1 cellular context compared by ENCODE assay signal in genomic region chr16:89917773-89918452, GRCh38.
A peak's percentile ranks its signal among the peaks of the same experiment; 100 is the strongest.
TF ChIP-seq lines count a peak whose summit lies in the region.

No MANE protein-coding gene starts in this region.

TF ChIP-seq in HepG2, 621 proteins besides CTCF, POLR2A, EP300 and RAD21 (continued from another document and continues in another):
- no peak for TF ChIP-seq KLF15 (CRISPR knock-in tag; IDR thresholded peaks at IDR 0.05; ENCODE audit: borderline replicate concordance)
- TF ChIP-seq ATF7-NPFF (CRISPR knock-in tag; IDR thresholded peaks at IDR 0.05; ENCODE audit: low read depth): peak; percentile 98
- no peak for TF ChIP-seq ZEB1 (IDR thresholded peaks at IDR 0.05; ENCODE audit: insufficient replicate concordance, low read depth)
- no peak for TF ChIP-seq ZNF75D (CRISPR knock-in tag; IDR thresholded peaks at IDR 0.05; ENCODE audit: borderline replicate concordance)
- TF ChIP-seq ZNF850 (CRISPR knock-in tag; conservative IDR thresholded peaks at IDR 0.05): peak; percentile 91; the same call in 1 of the 2 replicates
- TF ChIP-seq, protein P1, sequence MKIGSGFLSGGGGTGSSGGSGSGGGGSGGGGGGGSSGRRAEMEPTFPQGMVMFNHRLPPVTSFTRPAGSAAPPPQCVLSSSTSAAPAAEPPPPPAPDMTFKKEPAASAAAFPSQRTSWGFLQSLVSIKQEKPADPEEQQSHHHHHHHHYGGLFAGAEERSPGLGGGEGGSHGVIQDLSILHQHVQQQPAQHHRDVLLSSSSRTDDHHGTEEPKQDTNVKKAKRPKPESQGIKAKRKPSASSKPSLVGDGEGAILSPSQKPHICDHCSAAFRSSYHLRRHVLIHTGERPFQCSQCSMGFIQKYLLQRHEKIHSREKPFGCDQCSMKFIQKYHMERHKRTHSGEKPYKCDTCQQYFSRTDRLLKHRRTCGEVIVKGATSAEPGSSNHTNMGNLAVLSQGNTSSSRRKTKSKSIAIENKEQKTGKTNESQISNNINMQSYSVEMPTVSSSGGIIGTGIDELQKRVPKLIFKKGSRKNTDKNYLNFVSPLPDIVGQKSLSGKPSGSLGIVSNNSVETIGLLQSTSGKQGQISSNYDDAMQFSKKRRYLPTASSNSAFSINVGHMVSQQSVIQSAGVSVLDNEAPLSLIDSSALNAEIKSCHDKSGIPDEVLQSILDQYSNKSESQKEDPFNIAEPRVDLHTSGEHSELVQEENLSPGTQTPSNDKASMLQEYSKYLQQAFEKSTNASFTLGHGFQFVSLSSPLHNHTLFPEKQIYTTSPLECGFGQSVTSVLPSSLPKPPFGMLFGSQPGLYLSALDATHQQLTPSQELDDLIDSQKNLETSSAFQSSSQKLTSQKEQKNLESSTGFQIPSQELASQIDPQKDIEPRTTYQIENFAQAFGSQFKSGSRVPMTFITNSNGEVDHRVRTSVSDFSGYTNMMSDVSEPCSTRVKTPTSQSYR (CRISPR knock-in tag; IDR thresholded peaks at IDR 0.05; ENCODE audit: borderline replicate concordance): peak; percentile 86
- TF ChIP-seq NFYB (CRISPR knock-in tag; IDR thresholded peaks at IDR 0.05): peak; percentile 61
- no peak for TF ChIP-seq NR3C1 (CRISPR knock-in tag; IDR thresholded peaks at IDR 0.05)
- peak; percentile 97 for TF ChIP-seq ZNF644 (CRISPR knock-in tag; IDR thresholded peaks at IDR 0.05; ENCODE audit: low read depth)
- TF ChIP-seq, protein P2, sequence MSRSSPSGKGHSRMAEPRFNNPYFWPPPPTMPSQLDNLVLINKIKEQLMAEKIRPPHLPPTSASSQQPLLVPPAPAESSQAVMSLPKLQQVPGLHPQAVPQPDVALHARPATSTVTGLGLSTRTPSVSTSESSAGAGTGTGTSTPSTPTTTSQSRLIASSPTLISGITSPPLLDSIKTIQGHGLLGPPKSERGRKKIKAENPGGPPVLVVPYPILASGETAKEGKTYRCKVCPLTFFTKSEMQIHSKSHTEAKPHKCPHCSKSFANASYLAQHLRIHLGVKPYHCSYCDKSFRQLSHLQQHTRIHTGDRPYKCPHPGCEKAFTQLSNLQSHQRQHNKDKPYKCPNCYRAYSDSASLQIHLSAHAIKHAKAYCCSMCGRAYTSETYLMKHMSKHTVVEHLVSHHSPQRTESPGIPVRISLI (CRISPR knock-in tag; IDR thresholded peaks at IDR 0.05; ENCODE audit: borderline replicate concordance): peak; percentile 78; the same call in 1 of the 2 replicates
- TF ChIP-seq CBX5 (CRISPR knock-in tag; IDR thresholded peaks at IDR 0.05; ENCODE audit: borderline replicate concordance): peak; percentile 99
- TF ChIP-seq ZNF598 (CRISPR knock-in tag; IDR thresholded peaks at IDR 0.05; ENCODE audit: borderline replicate concordance): peak; percentile 85; the same call in 1 of the 2 replicates
- TF ChIP-seq ELF4 (CRISPR knock-in tag; IDR thresholded peaks at IDR 0.05; ENCODE audit: borderline replicate concordance): peak; percentile 92
- TF ChIP-seq NFIB (CRISPR knock-in tag; IDR thresholded peaks at IDR 0.05; ENCODE audit: borderline replicate concordance): no peak
- TF ChIP-seq GATA4 (IDR thresholded peaks at IDR 0.05; ENCODE audit: borderline replicate concordance, low read depth): peak; percentile 46; the same call in 1 of the 2 replicates
- peak; percentile 94; the same call in 1 of the 2 replicates for TF ChIP-seq ZFP1 (CRISPR knock-in tag; IDR thresholded peaks at IDR 0.05)
- TF ChIP-seq ZNF30 (CRISPR knock-in tag; IDR thresholded peaks at IDR 0.05): peak; percentile 94; the same call in 1 of the 2 replicates
- peak; percentile 90 for TF ChIP-seq FOXA3 (CRISPR knock-in tag; IDR thresholded peaks at IDR 0.05)
- peak; percentile 61; the same call in 1 of the 2 replicates for TF ChIP-seq PHF21A (CRISPR knock-in tag; IDR thresholded peaks at IDR 0.05)
- peak; percentile 91 for TF ChIP-seq ZNF546 (CRISPR knock-in tag; conservative IDR thresholded peaks at IDR 0.05)
- peak; percentile 97 for TF ChIP-seq ZBTB38 (CRISPR knock-in tag; IDR thresholded peaks at IDR 0.05)
- TF ChIP-seq ZNF468 (CRISPR knock-in tag; IDR thresholded peaks at IDR 0.05): no peak; the same call in 1 of the 2 replicates
- TF ChIP-seq ZNF629 (CRISPR knock-in tag; conservative IDR thresholded peaks at IDR 0.05): peak; percentile 75
- TF ChIP-seq FLYWCH1 (CRISPR knock-in tag; IDR thresholded peaks at IDR 0.05): no peak
- peak; percentile 99 for TF ChIP-seq DMAP1 (CRISPR knock-in tag; IDR thresholded peaks at IDR 0.05)
- TF ChIP-seq ZNF280B (CRISPR knock-in tag; IDR thresholded peaks at IDR 0.05; ENCODE audit: borderline replicate concordance): peak; percentile 98
- peak; percentile 99 for TF ChIP-seq ZNF580 (CRISPR knock-in tag; IDR thresholded peaks at IDR 0.05; ENCODE audit: borderline replicate concordance, low read depth)
- peak; percentile 86 for TF ChIP-seq MIER2 (CRISPR knock-in tag; IDR thresholded peaks at IDR 0.05)
- peak; percentile 73 to 99; a peak in 3 of 4 replicates for TF ChIP-seq KLF16 (CRISPR knock-in tag; IDR thresholded peaks at IDR 0.05)
- TF ChIP-seq MYC (CRISPR knock-in tag; IDR thresholded peaks at IDR 0.05; ENCODE audit: borderline replicate concordance): peak; percentile 100
- peak; percentile 67; the same call in 1 of the 2 replicates for TF ChIP-seq ZNF615 (CRISPR knock-in tag; IDR thresholded peaks at IDR 0.05; ENCODE audit: borderline replicate concordance)
- peak; percentile 88; the same call in 1 of the 2 replicates for TF ChIP-seq NCOA5 (CRISPR knock-in tag; IDR thresholded peaks at IDR 0.05)
- TF ChIP-seq, protein P3, sequence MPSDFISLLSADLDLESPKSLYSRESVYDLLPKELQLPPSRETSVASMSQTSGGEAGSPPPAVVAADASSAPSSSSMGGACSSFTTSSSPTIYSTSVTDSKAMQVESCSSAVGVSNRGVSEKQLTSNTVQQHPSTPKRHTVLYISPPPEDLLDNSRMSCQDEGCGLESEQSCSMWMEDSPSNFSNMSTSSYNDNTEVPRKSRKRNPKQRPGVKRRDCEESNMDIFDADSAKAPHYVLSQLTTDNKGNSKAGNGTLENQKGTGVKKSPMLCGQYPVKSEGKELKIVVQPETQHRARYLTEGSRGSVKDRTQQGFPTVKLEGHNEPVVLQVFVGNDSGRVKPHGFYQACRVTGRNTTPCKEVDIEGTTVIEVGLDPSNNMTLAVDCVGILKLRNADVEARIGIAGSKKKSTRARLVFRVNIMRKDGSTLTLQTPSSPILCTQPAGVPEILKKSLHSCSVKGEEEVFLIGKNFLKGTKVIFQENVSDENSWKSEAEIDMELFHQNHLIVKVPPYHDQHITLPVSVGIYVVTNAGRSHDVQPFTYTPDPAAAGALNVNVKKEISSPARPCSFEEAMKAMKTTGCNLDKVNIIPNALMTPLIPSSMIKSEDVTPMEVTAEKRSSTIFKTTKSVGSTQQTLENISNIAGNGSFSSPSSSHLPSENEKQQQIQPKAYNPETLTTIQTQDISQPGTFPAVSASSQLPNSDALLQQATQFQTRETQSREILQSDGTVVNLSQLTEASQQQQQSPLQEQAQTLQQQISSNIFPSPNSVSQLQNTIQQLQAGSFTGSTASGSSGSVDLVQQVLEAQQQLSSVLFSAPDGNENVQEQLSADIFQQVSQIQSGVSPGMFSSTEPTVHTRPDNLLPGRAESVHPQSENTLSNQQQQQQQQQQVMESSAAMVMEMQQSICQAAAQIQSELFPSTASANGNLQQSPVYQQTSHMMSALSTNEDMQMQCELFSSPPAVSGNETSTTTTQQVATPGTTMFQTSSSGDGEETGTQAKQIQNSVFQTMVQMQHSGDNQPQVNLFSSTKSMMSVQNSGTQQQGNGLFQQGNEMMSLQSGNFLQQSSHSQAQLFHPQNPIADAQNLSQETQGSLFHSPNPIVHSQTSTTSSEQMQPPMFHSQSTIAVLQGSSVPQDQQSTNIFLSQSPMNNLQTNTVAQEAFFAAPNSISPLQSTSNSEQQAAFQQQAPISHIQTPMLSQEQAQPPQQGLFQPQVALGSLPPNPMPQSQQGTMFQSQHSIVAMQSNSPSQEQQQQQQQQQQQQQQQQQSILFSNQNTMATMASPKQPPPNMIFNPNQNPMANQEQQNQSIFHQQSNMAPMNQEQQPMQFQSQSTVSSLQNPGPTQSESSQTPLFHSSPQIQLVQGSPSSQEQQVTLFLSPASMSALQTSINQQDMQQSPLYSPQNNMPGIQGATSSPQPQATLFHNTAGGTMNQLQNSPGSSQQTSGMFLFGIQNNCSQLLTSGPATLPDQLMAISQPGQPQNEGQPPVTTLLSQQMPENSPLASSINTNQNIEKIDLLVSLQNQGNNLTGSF (CRISPR knock-in tag; IDR thresholded peaks at IDR 0.05): peak; percentile 99
- 0 out of 2 replicates have a peak, but pooled peaks have one; percentile 16 for TF ChIP-seq NFE2 (CRISPR knock-in tag; IDR thresholded peaks at IDR 0.05)
- TF ChIP-seq CBFB (CRISPR knock-in tag; IDR thresholded peaks at IDR 0.05): peak; percentile 100
- TF ChIP-seq GTF2F1 (IDR thresholded peaks at IDR 0.05; ENCODE audit: low read length): no peak
- TF ChIP-seq, protein P4, sequence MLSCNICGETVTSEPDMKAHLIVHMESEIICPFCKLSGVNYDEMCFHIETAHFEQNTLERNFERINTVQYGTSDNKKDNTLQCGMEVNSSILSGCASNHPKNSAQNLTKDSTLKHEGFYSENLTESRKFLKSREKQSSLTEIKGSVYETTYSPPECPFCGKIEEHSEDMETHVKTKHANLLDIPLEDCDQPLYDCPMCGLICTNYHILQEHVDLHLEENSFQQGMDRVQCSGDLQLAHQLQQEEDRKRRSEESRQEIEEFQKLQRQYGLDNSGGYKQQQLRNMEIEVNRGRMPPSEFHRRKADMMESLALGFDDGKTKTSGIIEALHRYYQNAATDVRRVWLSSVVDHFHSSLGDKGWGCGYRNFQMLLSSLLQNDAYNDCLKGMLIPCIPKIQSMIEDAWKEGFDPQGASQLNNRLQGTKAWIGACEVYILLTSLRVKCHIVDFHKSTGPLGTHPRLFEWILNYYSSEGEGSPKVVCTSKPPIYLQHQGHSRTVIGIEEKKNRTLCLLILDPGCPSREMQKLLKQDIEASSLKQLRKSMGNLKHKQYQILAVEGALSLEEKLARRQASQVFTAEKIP (CRISPR knock-in tag; IDR thresholded peaks at IDR 0.05; ENCODE audit: borderline replicate concordance): no peak
- TF ChIP-seq HNRNPUL1 (IDR thresholded peaks at IDR 0.05; ENCODE audit: low read depth, low read length): no peak
- TF ChIP-seq, protein P5, sequence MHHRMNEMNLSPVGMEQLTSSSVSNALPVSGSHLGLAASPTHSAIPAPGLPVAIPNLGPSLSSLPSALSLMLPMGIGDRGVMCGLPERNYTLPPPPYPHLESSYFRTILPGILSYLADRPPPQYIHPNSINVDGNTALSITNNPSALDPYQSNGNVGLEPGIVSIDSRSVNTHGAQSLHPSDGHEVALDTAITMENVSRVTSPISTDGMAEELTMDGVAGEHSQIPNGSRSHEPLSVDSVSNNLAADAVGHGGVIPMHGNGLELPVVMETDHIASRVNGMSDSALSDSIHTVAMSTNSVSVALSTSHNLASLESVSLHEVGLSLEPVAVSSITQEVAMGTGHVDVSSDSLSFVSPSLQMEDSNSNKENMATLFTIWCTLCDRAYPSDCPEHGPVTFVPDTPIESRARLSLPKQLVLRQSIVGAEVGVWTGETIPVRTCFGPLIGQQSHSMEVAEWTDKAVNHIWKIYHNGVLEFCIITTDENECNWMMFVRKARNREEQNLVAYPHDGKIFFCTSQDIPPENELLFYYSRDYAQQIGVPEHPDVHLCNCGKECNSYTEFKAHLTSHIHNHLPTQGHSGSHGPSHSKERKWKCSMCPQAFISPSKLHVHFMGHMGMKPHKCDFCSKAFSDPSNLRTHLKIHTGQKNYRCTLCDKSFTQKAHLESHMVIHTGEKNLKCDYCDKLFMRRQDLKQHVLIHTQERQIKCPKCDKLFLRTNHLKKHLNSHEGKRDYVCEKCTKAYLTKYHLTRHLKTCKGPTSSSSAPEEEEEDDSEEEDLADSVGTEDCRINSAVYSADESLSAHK (CRISPR knock-in tag; IDR thresholded peaks at IDR 0.05; ENCODE audit: borderline replicate concordance): 0 out of 2 replicates have a peak, but pooled peaks have one; percentile 73
- no peak for TF ChIP-seq ZBTB8A (CRISPR knock-in tag; IDR thresholded peaks at IDR 0.05; ENCODE audit: borderline replicate concordance, low read depth)
- TF ChIP-seq MXD4 (CRISPR knock-in tag; IDR thresholded peaks at IDR 0.05): peak; percentile 91
- peak; percentile 98 for TF ChIP-seq ZFP36L1 (CRISPR knock-in tag; IDR thresholded peaks at IDR 0.05)
- TF ChIP-seq, protein P6, sequence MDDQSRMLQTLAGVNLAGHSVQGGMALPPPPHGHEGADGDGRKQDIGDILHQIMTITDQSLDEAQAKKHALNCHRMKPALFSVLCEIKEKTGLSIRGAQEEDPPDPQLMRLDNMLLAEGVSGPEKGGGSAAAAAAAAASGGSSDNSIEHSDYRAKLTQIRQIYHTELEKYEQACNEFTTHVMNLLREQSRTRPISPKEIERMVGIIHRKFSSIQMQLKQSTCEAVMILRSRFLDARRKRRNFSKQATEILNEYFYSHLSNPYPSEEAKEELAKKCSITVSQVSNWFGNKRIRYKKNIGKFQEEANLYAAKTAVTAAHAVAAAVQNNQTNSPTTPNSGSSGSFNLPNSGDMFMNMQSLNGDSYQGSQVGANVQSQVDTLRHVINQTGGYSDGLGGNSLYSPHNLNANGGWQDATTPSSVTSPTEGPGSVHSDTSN (CRISPR knock-in tag; IDR thresholded peaks at IDR 0.05; ENCODE audit: borderline replicate concordance): peak; percentile 67; the same call in 1 of the 2 replicates
